ENCODE assay signal across 24 cellular contexts in genomic region chr9:87213948-87214347, GRCh38.
DNase-seq lines count a peak whose midpoint lies in the region; ATAC-seq and TF ChIP-seq lines count a peak whose summit lies in the region.
"Had no signal": no experiment of that assay in that cellular context is flagged by ENCODE, and none has a peak within 500 bp of the region (broad histone marks: within the 10 kb centered on the region; RNA-seq: fewer than 3 reads in every experiment).

No MANE protein-coding gene starts in this region.

- DNase-seq in ELR (ENCODE audit: low read depth): peak; percentile 59
- DNase-seq in MV-4-11 (lab: John Stamatoyannopoulos, UW): peak; percentile 28
- peak; percentile 10 for DNase-seq in epithelial cell of prostate (ENCODE audit: low read depth, low spot score)
- peak; percentile 75 for DNase-seq in osteoblast (ENCODE audit: insufficient read length, low spot score, missing footprints)
- no peak for DNase-seq in SHP77 (lab: John Stamatoyannopoulos, UW)
- DNase-seq in transverse colon: no peak
- no peak for DNase-seq in right cardiac atrium
- DNase-seq: activated CD4-positive, alpha-beta memory T cell treated with anti-CD3 and anti-CD28 coated beads, Interleukin-2, amount 10 ng/mL, durations not matched to agents 7 days and 5 days; activated naive CD4-positive, alpha-beta T cell; activated T-cell treated with anti-CD3 and anti-CD28 coated beads, Interleukin-2, amount 50 U/mL, for 1 hour; CD8-positive, alpha-beta T cell; cerebellar nuclear complex; DMS79; effector CD4-positive, alpha-beta T cell; NCI-H1694 treated with DMSO at 0.1 percent for 48 hours; NCI-H446; stimulated activated CD4-positive, alpha-beta T cell treated with anti-CD3 and anti-CD28 coated beads, Interleukin-2, amount 100 ng/mL, for 24 hours; stimulated activated naive CD4-positive, alpha-beta T cell had no signal

- H3K9me3 ChIP-seq in osteoblast (ENCODE audit: low read depth, low read length) (no peaks in the 10 kb centered on the region), transverse colon (no peaks in the 10 kb centered on the region), right cardiac atrium (ENCODE audit: control insufficient read depth, low read length) (no peaks in the 10 kb centered on the region)
- H3K9me3 ChIP-seq: thoracic aorta had no signal

- intact Hi-C loops in transverse colon (cut with DNase I; ENCODE audit: low total_unique reads): no loop called here
- intact Hi-C loops in right cardiac atrium (cut with DNase I): no loop called here

- H3K4me1 ChIP-seq in osteoblast (ENCODE audit: insufficient read depth, low read length): peaks cover 3% of the 10 kb centered on the region
- no peaks in the 10 kb centered on the region for H3K4me1 ChIP-seq in transverse colon
- no peaks in the 10 kb centered on the region for H3K4me1 ChIP-seq in right cardiac atrium (ENCODE audit: control insufficient read depth, insufficient read depth, low read length)

- no peak for TF ChIP-seq EP300 in transverse colon (IDR thresholded peaks at IDR 0.05; ENCODE audit: low read depth)

- H3K4me3 ChIP-seq in osteoblast (ENCODE audit: insufficient read depth, low read length): no peak overlapping the region
- H3K4me3 ChIP-seq in transverse colon: no peak overlapping the region
- no peak overlapping the region for H3K4me3 ChIP-seq in right cardiac atrium (ENCODE audit: low read length)
- H3K4me3 ChIP-seq: thoracic aorta had no signal

- H3K4me2 ChIP-seq in osteoblast (ENCODE audit: insufficient read depth, low read length): no peak overlapping the region

- H2AFZ ChIP-seq in osteoblast (ENCODE audit: low read length): peak overlapping the region; percentile 81

- H4K20me1 ChIP-seq in osteoblast (ENCODE audit: insufficient read depth, low read length): no peaks in the 10 kb centered on the region

- in situ Hi-C loops in transverse colon (cut with MboI; ENCODE audit: low pct_ligation_motif_present in 1 of 4, low pct_unique_long_range_greater_than_20kb in 1 of 4, low sequenced_read_pairs in 3 of 4): no loop called here

- H3K27ac ChIP-seq in epithelial cell of prostate (no peak overlapping the region), osteoblast (ENCODE audit: low read depth, low read length) (peak overlapping the region; percentile 55), transverse colon (no peak overlapping the region), right cardiac atrium (ENCODE audit: low read length) (no peak overlapping the region)
- H3K27ac ChIP-seq: thoracic aorta had no signal

- ATAC-seq in right cardiac atrium: no peak
- no peak for ATAC-seq in HG03108 (IDR thresholded peaks at IDR 0.05; ENCODE audit: unreplicated experiment)
- ATAC-seq: CD8-positive, alpha-beta T cell; esophagus mucosa; HCT116; left lobe of liver; WTC11 had no signal

- TF ChIP-seq CTCF in osteoblast (IDR thresholded peaks at IDR 0.05; ENCODE audit: extremely low read depth, low read depth, low read length): no peak
- TF ChIP-seq CTCF in transverse colon (IDR thresholded peaks at IDR 0.05): no peak

- WGBS in transverse colon (ENCODE audit: low coverage in 1 of 2), 2 donors: 81 to 100% methylated on average over 2 to 4 of the region's 4 CpGs
- 97% methylated on average over 4 of the region's 4 CpGs for WGBS in right cardiac atrium

- no peaks in the 10 kb centered on the region for H3K27me3 ChIP-seq in osteoblast (ENCODE audit: insufficient read depth, low read length)
- H3K27me3 ChIP-seq in transverse colon: no peaks in the 10 kb centered on the region
- no peaks in the 10 kb centered on the region for H3K27me3 ChIP-seq in right cardiac atrium (ENCODE audit: control insufficient read depth, insufficient read depth)

- no peaks in the 10 kb centered on the region for H3K79me2 ChIP-seq in osteoblast (ENCODE audit: insufficient read depth, low read length)

- TF ChIP-seq POLR2A in transverse colon (IDR thresholded peaks at IDR 0.05): no peak

- no peaks in the 10 kb centered on the region for H3K36me3 ChIP-seq in osteoblast (ENCODE audit: insufficient read depth, low read length)
- H3K36me3 ChIP-seq in transverse colon: no peaks in the 10 kb centered on the region
- H3K36me3 ChIP-seq: thoracic aorta had no signal

Comparison
In these comparisons a context has a peak if more than half of its experiments do, and no peak if none do; other contexts are left out.
1. DNase-seq: peak in ELR (single experiment), MV-4-11 (single experiment), epithelial cell of prostate (single experiment) and osteoblast (single experiment); none in SHP77 (0 of 2), transverse colon (single experiment) and right cardiac atrium (0 of 3).